ENCODE assay signal across 8 cellular contexts in genomic region chr4:931960-932712, GRCh38. TPM values are rescaled to one million over a fixed set of nuclear protein-coding genes. Genes with fewer than 3 reads are reported as not detected.
DNase-seq lines count a peak whose midpoint lies in the region; ATAC-seq and TF ChIP-seq lines count a peak whose summit lies in the region.

GAK (minus strand) TSS chr4:932316; CDS start chr4:932187, 129 bp downstream.
TMEM175 (plus strand) TSS chr4:932460; CDS start chr4:947740, 15,280 bp downstream.

- peak within 1 kb of the TSS; percentile 97 for H3K4me2 ChIP-seq in H9 (ENCODE audit: insufficient read depth, insufficient read length, low read length)

- no peak for TF ChIP-seq CTCF in H9 (conservative IDR thresholded peaks at IDR 0.05)
- no peak for TF ChIP-seq CTCF in fibroblast of pulmonary artery (IDR thresholded peaks at IDR 0.05; ENCODE audit: low read length, missing control alignments)

- peak within 1 kb of the TSS; percentile 95 for H3K14ac ChIP-seq in H9 (ENCODE audit: insufficient read depth, low read length)

- no peak within 1 kb of the TSS for H4K91ac ChIP-seq in H9 (ENCODE audit: insufficient read length, low read depth, low read length)

- H3K4me1 Mint-ChIP-seq in H9 = peaks cover 16% of the 10 kb centered on the region in 2 experiments
- H3K4me1 Mint-ChIP-seq in natural killer cell treated with Interleukin-12 subunit alpha and Interleukin-12 subunit beta and Interleukin-15 and Interleukin-18, amount 100 ng/mL, for 72 hours (ENCODE audit: low read depth in 2 of 2) = peaks cover 39 to 47% of the 10 kb centered on the region in 2 donors

- H3K36me3 Mint-ChIP-seq in H9 (ENCODE audit: insufficient read depth in 1 of 3, low read depth in 3 of 3) = no peaks in the 10 kb centered on the region; a peak in 1 of 7 replicates
- no peaks in the 10 kb centered on the region for H3K36me3 Mint-ChIP-seq in natural killer cell treated with Interleukin-12 subunit alpha and Interleukin-12 subunit beta and Interleukin-15 and Interleukin-18, amount 100 ng/mL, for 72 hours

- peaks cover 4% of the 10 kb centered on the region; the same call in 1 of the 2 replicates for H3K4me1 ChIP-seq in H9 (ENCODE audit: insufficient read depth, low read length)

- peak within 1 kb of the TSS; percentile 88 to 96 for H3K4me3 Mint-ChIP-seq in H9
- H3K4me3 Mint-ChIP-seq in natural killer cell treated with Interleukin-12 subunit alpha and Interleukin-12 subunit beta and Interleukin-15 and Interleukin-18, amount 100 ng/mL, for 72 hours = peak within 1 kb of the TSS; percentile 98

- H3K27ac Mint-ChIP-seq in H9 = peak within 1 kb of the TSS; percentile 89 to 95 (median 90)
- H3K27ac Mint-ChIP-seq in natural killer cell treated with Interleukin-12 subunit alpha and Interleukin-12 subunit beta and Interleukin-15 and Interleukin-18, amount 100 ng/mL, for 72 hours = peak within 1 kb of the TSS; percentile 97 to 98

- no peaks in the 10 kb centered on the region for H3K9me3 Mint-ChIP-seq in H9
- H3K9me3 Mint-ChIP-seq in natural killer cell treated with Interleukin-12 subunit alpha and Interleukin-12 subunit beta and Interleukin-15 and Interleukin-18, amount 100 ng/mL, for 72 hours = no peaks in the 10 kb centered on the region

- H2BK12ac ChIP-seq in H9 (ENCODE audit: insufficient read length, low read depth, low read length) = no peak within 1 kb of the TSS

- no peak within 1 kb of the TSS for H2BK20ac ChIP-seq in H9 (ENCODE audit: low read depth, low read length, poor library complexity, severe bottlenecking)

- H3K9ac ChIP-seq in H9 (ENCODE audit: extremely low read depth, insufficient read length, low read length) = peak within 1 kb of the TSS; percentile 79

- no peak within 1 kb of the TSS for H3K27ac ChIP-seq in H9 (ENCODE audit: insufficient read length, low read depth, low read length)

- H3K18ac ChIP-seq in H9 (ENCODE audit: insufficient read length, low read depth, low read length) = peak within 1 kb of the TSS; percentile 81

- DNase-seq in ELR (ENCODE audit: low read depth) (peak; percentile 93), H9 (peak; percentile 96), M059J (ENCODE audit: low read depth) (peak; percentile 92), SHP77 (lab: John Stamatoyannopoulos, UW) (peak; percentile 68 to 71), fibroblast of pulmonary artery (ENCODE audit: low read depth) (peak; percentile 97)
- peak; percentile 97 for DNase-seq in activated effector memory CD4-positive, alpha-beta T cell treated with Interleukin-2 at 50 U/mL for 16 hours
- DNase-seq in natural killer cell treated with Interleukin-12 subunit alpha and Interleukin-12 subunit beta and Interleukin-15 and Interleukin-18, amount 100 ng/mL, for 72 hours (ENCODE audit: low spot score) = peak; percentile 98
- peak; percentile 92 for DNase-seq in stimulated activated naive CD4-positive, alpha-beta T cell treated with Interleukin-2 at 50 U/mL for 16 hours (lab: John Stamatoyannopoulos, UW)

- H2BK5ac ChIP-seq in H9 (ENCODE audit: insufficient read length, low read length) = no peak within 1 kb of the TSS

- peak within 1 kb of the TSS; percentile 98 for H3K4me3 ChIP-seq in fibroblast of pulmonary artery (replicated peaks; ENCODE audit: low read depth, low read length)

- H3K56ac ChIP-seq in H9 (ENCODE audit: insufficient read length, low read depth, low read length) = no peak within 1 kb of the TSS

- H4K8ac ChIP-seq in H9 (replicated peaks; ENCODE audit: insufficient read length, low read depth, low read length) = no peak within 1 kb of the TSS

- H3K4ac ChIP-seq in H9 (ENCODE audit: low read depth, low read length) = no peak within 1 kb of the TSS

- no CpG with 5 or more reads among the region's 99 CpGs for WGBS in H9 (ENCODE audit: extremely low coverage, insufficient read length, low lambda C conversion rate)

- no peak within 1 kb of the TSS for H3K23ac ChIP-seq in H9 (ENCODE audit: insufficient read length, low read depth, low read length)

- no peaks in the 10 kb centered on the region; the same call in 1 of the 2 replicates for H3K27me3 Mint-ChIP-seq in H9 (ENCODE audit: low read depth)
- no peaks in the 10 kb centered on the region for H3K27me3 Mint-ChIP-seq in natural killer cell treated with Interleukin-12 subunit alpha and Interleukin-12 subunit beta and Interleukin-15 and Interleukin-18, amount 100 ng/mL, for 72 hours

- H3K23me2 ChIP-seq in H9 (ENCODE audit: insufficient read length, low read depth, low read length, poor library complexity, severe bottlenecking) = peaks cover 18% of the 10 kb centered on the region

- H2AK5ac ChIP-seq in H9 (ENCODE audit: insufficient read length, low read length) = no peak within 1 kb of the TSS

- peaks cover 12% of the 10 kb centered on the region for H3K79me1 ChIP-seq in H9 (ENCODE audit: insufficient read depth, low read depth, low read length, poor library complexity, severe bottlenecking)

- no peaks in the 10 kb centered on the region for H3K27me3 ChIP-seq in H9 (ENCODE audit: insufficient read depth, low read length)

- no peak within 1 kb of the TSS for H3T11ph ChIP-seq in H9 (ENCODE audit: low read length)

- no peak within 1 kb of the TSS for H2AFZ ChIP-seq in H9 (ENCODE audit: low read length)

- H4K20me1 ChIP-seq in H9 (ENCODE audit: control insufficient read depth, insufficient read depth, insufficient read length) = peaks cover 2% of the 10 kb centered on the region

- H3K9me3 ChIP-seq in H9 (ENCODE audit: control insufficient read depth, low read depth, low read length) = no peaks in the 10 kb centered on the region

- peak; percentile 98 to 99 for ATAC-seq in natural killer cell treated with Interleukin-12 subunit alpha and Interleukin-12 subunit beta and Interleukin-15 and Interleukin-18, amount 100 ng/mL, for 72 hours

- H3K79me2 ChIP-seq in H9 (ENCODE audit: insufficient read depth, low read length) = peaks cover 19% of the 10 kb centered on the region; the same call in 1 of the 2 replicates

- H2BK120ac ChIP-seq in H9 (ENCODE audit: low read depth, low read length, poor library complexity, severe bottlenecking) = no peak within 1 kb of the TSS

- no peak within 1 kb of the TSS for H4K5ac ChIP-seq in H9 (ENCODE audit: insufficient read length, low read depth, low read length)

- H2BK15ac ChIP-seq in H9 (ENCODE audit: low read depth, low read length) = no peak within 1 kb of the TSS

RNA-seq across cellular contexts. Expression of gene GAK, which starts in this region (rescaled TPM):
- 80.7 and 82.5 TPM in 2 replicates for total RNA-seq in H9 (2021)
- 48.3 and 67.5 TPM in 2 replicates for total RNA-seq in M059J (2014; rRNA removed; shearing (Covaris generic))
- total RNA-seq in natural killer cell treated with Interleukin-12 subunit alpha and Interleukin-12 subunit beta and Interleukin-15 and Interleukin-18, amount 100 ng/mL, for 72 hours = 100 to 1,000 TPM; 168 to 234 TPM

RNA-seq across cellular contexts. Expression of gene TMEM175, which starts in this region (rescaled TPM):
- total RNA-seq in H9 (2021) = 6.4 and 6.8 TPM in 2 replicates
- total RNA-seq in M059J (2014; rRNA removed; shearing (Covaris generic)) = 31.6 and 36.9 TPM in 2 replicates
- total RNA-seq in natural killer cell treated with Interleukin-12 subunit alpha and Interleukin-12 subunit beta and Interleukin-15 and Interleukin-18, amount 100 ng/mL, for 72 hours = 10 to 100 TPM; 26.5 to 29.2 TPM
